ENCODE assay signal across 23 cellular contexts in the genomic region with DNA sequence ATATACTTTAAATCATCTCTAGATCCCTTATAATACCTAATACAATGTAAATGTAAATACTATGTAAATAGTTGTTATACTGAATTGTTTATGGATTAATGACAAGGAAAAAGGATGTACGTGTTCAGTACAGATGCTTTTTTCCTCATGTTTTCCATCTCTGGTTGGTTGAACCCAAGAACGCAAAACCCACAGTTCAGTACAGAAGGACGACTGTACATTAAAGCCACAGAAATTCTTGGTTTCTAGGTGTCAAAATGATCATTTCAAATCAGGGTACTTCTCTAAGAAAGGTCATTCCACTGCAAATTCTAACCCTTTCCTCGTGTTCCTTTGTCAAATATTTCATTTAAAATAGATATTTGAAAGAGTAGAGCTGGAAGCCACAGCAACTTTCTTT.
"Had no signal": no experiment of that assay in that cellular context is flagged by ENCODE, and none has a peak within 500 bp of the region (broad histone marks: within the 10 kb centered on the region; RNA-seq: fewer than 3 reads in every experiment).

No MANE protein-coding gene starts in this region.

- H3K9ac ChIP-seq: neural progenitor cell had no signal

- H3K9me3 Mint-ChIP-seq: endodermal cell, nephron, neural progenitor cell, type B pancreatic cell had no signal

- H3K27me3 Mint-ChIP-seq: type B pancreatic cell had no signal

- H3K4me2 ChIP-seq: neural progenitor cell had no signal

- H3K4me1 ChIP-seq: gastrocnemius medialis, lower lobe of right lung, psoas muscle, stomach, testis, tibial artery had no signal

- H3K27ac Mint-ChIP-seq: endodermal cell, nephron, neural progenitor cell, type B pancreatic cell had no signal

- H3K36me3 Mint-ChIP-seq: neural progenitor cell, type B pancreatic cell had no signal

- H3K36me3 ChIP-seq: gastrocnemius medialis, lower lobe of right lung, neural progenitor cell, spleen, stomach, tibial artery had no signal

- H2AFZ ChIP-seq: neural progenitor cell had no signal

- FAIRE-seq: colon, keratinocyte had no signal

- DNase-seq: effector CD8-positive, alpha-beta T cell; endodermal cell; foreskin fibroblast; gastrocnemius medialis; head of caudate nucleus; left ventricle myocardium superior; lower lobe of right lung; psoas muscle; right cardiac atrium; spleen; stimulated activated CD4-positive, alpha-beta T cell treated with anti-CD3 and anti-CD28 coated beads, Interleukin-4, amount 100 ng/mL, for 4 hours; stimulated activated naive CD4-positive, alpha-beta T cell; stomach; testis; tibial artery had no signal

- H3K27me3 ChIP-seq: gastrocnemius medialis, neural progenitor cell, spleen, stomach, testis, tibial artery had no signal

- H3K4me3 Mint-ChIP-seq: endodermal cell, nephron, neural progenitor cell, type B pancreatic cell had no signal

- H3K9me3 ChIP-seq: gastrocnemius medialis, lower lobe of right lung, psoas muscle, spleen, stomach, testis, tibial artery had no signal

- ATAC-seq: esophagus mucosa, gastrocnemius medialis, left ventricle myocardium superior, lower lobe of right lung, psoas muscle, right cardiac atrium had no signal

- H3K27ac ChIP-seq: epithelial cell of prostate, gastrocnemius medialis, lower lobe of right lung, neural progenitor cell, psoas muscle, skin epidermis, stomach, testis, tibial artery had no signal

- H3K4me3 ChIP-seq: gastrocnemius medialis, lower lobe of right lung, neural progenitor cell, psoas muscle, skin epidermis, spleen, stomach, testis, tibial artery had no signal
